ENCODE assay signal across 8 cellular contexts in the genomic region with DNA sequence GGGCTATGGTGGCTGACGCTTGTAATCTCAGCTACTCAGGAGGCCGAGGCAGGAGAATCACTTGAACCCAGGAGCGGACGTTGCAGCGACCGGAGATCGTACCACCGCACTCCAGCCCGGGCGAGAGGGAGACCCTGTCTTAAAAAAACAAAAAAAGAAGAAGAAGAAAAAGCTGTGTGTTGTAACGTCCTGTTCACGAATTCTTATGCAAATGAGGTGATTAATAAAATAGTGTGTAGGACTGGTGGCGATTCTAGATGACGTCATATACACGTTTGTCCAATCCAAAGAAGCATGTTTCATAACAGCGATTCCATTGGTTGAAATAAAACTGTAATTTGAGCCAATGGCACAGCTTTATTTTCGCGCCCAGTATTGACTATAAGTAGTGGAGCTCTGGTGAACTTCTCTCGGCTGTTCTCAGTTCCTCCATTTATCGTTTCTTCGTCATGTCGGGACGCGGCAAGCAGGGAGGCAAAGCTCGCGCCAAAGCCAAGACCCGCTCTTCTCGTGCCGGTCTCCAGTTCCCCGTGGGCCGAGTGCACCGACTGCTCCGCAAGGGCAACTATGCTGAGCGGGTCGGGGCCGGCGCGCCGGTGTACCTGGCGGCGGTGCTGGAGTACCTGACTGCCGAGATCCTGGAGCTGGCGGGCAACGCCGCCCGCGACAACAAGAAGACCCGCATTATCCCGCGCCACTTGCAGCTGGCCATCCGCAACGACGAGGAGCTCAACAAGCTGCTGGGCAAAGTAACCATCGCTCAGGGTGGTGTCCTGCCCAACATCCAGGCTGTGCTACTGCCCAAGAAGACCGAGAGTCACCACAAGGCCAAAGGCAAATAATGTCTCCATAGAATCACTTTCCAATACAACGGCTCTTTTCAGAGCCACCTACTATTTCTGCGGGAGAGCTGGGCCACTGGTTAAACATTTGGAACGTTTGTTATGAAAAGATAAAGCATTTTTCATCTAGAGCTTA. TPM values are rescaled to one million over a fixed set of nuclear protein-coding genes. Genes with fewer than 3 reads are reported as not detected.
A peak's percentile ranks its signal among the peaks of the same experiment; 100 is the strongest.
DNase-seq lines count a peak whose midpoint lies in the region; ATAC-seq and TF ChIP-seq lines count a peak whose summit lies in the region.

No MANE protein-coding gene starts in this region.

- H3K14ac ChIP-seq in neuronal stem cell (ENCODE audit: low read length) = no peak overlapping the region

- peak overlapping the region; percentile 89 for H3K18ac ChIP-seq in neuronal stem cell (ENCODE audit: low read length)

- H3K27me3 ChIP-seq in MG63 (no peaks in the 10 kb centered on the region), gastroesophageal sphincter (peaks cover 49% of the 10 kb centered on the region), neuronal stem cell (ENCODE audit: control insufficient read depth in 3 of 3, insufficient read depth in 3 of 3, low read depth in 1 of 3, low read length in 3 of 3) (no peaks in the 10 kb centered on the region), upper lobe of right lung (peaks cover 24% of the 10 kb centered on the region)

- H2BK15ac ChIP-seq in neuronal stem cell (ENCODE audit: low read length) = peak overlapping the region; percentile 63

- intact Hi-C loops in upper lobe of right lung (cut with DNase I) = no loop called here

- no peak overlapping the region for H2BK120ac ChIP-seq in neuronal stem cell (ENCODE audit: low read depth, low read length)

- H4K8ac ChIP-seq in neuronal stem cell (ENCODE audit: low read depth, low read length) = no peak overlapping the region

- H2AK5ac ChIP-seq in neuronal stem cell (ENCODE audit: low read depth, low read length) = peak overlapping the region; percentile 68

- no peak overlapping the region for H4K91ac ChIP-seq in neuronal stem cell (ENCODE audit: low read depth, low read length, poor library complexity)

- H2AFZ ChIP-seq in neuronal stem cell (ENCODE audit: low read length) = peak overlapping the region; percentile 89

- H3K9me3 ChIP-seq in MG63 (peaks cover 2% of the 10 kb centered on the region), gastroesophageal sphincter (no peaks in the 10 kb centered on the region), neuronal stem cell (replicated peaks in 1 of 2; ENCODE audit: control insufficient read depth in 2 of 2, insufficient read depth in 1 of 2, low read depth in 1 of 2, low read length in 2 of 2) (no peaks in the 10 kb centered on the region), upper lobe of right lung (no peaks in the 10 kb centered on the region)

- H3K79me1 ChIP-seq in neuronal stem cell (ENCODE audit: low read depth, low read length) = no peaks in the 10 kb centered on the region

- H3K4me1 ChIP-seq in gastroesophageal sphincter (peaks cover 0 to 37% (median 19%) of the 10 kb centered on the region in 3 donors), neuronal stem cell (ENCODE audit: control insufficient read depth in 2 of 2, insufficient read depth in 1 of 2, low read depth in 1 of 2, low read length in 2 of 2) (peaks cover 0 to 2% of the 10 kb centered on the region in 2 donors), upper lobe of right lung (peaks cover 23% of the 10 kb centered on the region)

- H3K36me3 ChIP-seq in MG63 (no peaks in the 10 kb centered on the region), gastroesophageal sphincter (no peaks in the 10 kb centered on the region), neuronal stem cell (replicated peaks in 1 of 2; ENCODE audit: control insufficient read depth in 2 of 2, insufficient read depth in 2 of 2, low read length in 2 of 2) (no peaks in the 10 kb centered on the region), upper lobe of right lung (no peaks in the 10 kb centered on the region)

- no peak for TF ChIP-seq CTCF in gastroesophageal sphincter (IDR thresholded peaks at IDR 0.05)
- no peak for TF ChIP-seq CTCF in upper lobe of right lung (IDR thresholded peaks at IDR 0.05)

- H3K4me2 ChIP-seq in neuronal stem cell (ENCODE audit: insufficient read depth, low read length, poor library complexity, severe bottlenecking) = peak overlapping the region; percentile 74

- peak; percentile 93 for DNase-seq in GM03348 (ENCODE audit: low spot score)
- peak; percentile 98 for DNase-seq in HCEC 1CT
- DNase-seq in MG63 = peak; percentile 92
- DNase-seq in SHP77 treated with DMSO at 0.1 percent for 48 hours (lab: John Stamatoyannopoulos, UW) = peak; percentile 97
- peak; percentile 55 for DNase-seq in activated naive CD4-positive, alpha-beta T cell treated with Interleukin-2 at 50 U/mL for 16 hours
- DNase-seq in neuronal stem cell (ENCODE audit: low spot score) = peak; percentile 90
- peak; percentile 79 for DNase-seq in upper lobe of right lung

- WGBS in gastroesophageal sphincter (ENCODE audit: low coverage in 1 of 2), 2 donors = 0% methylated on average over 28 to 40 of the region's 58 CpGs
- WGBS in neuronal stem cell (ENCODE audit: extremely low coverage in 2 of 2, insufficient read length in 2 of 2, insufficient replicate concordance in 1 of 2), 2 donors = no CpG with 5 or more reads among the region's 58 CpGs

- peak; percentile 90 for ATAC-seq in gastroesophageal sphincter
- peak; percentile 89 for ATAC-seq in upper lobe of right lung

- peak overlapping the region; percentile 98 for H3K23ac ChIP-seq in neuronal stem cell (ENCODE audit: low read depth, low read length, poor library complexity)

- no peak overlapping the region for H3K4ac ChIP-seq in neuronal stem cell (ENCODE audit: low read length)

- H3K4me3 ChIP-seq in MG63 (peak overlapping the region; percentile 60), gastroesophageal sphincter (peak overlapping the region; percentile 58 to 77), neuronal stem cell (ENCODE audit: low read length in 2 of 2) (peak overlapping the region; percentile 71 to 94), upper lobe of right lung (peak overlapping the region; percentile 70)

- TF ChIP-seq EP300 in gastroesophageal sphincter (IDR thresholded peaks at IDR 0.05) = no peak

- no peak overlapping the region for H2BK5ac ChIP-seq in neuronal stem cell (ENCODE audit: low read length)

- H3K27ac ChIP-seq in gastroesophageal sphincter (peak overlapping the region in 3 of 4 donors; percentile 60 to 70 (median 60)), neuronal stem cell (replicated peaks; ENCODE audit: low read length) (peak overlapping the region; percentile 92), upper lobe of right lung (peak overlapping the region; percentile 77)

- TF ChIP-seq POLR2A in gastroesophageal sphincter (IDR thresholded peaks at IDR 0.05) = peak in 1 of 2 donors; percentile 41

- H3K9ac ChIP-seq in neuronal stem cell (ENCODE audit: low read depth, low read length, poor library complexity) = peak overlapping the region; percentile 93

- H2BK12ac ChIP-seq in neuronal stem cell (ENCODE audit: low read length) = no peak overlapping the region

RNA-seq across cellular contexts. Expression of a gene that starts 47.0 kb away (rescaled TPM):
- not detected in 2 replicates for total RNA-seq in MG63 (2014; rRNA removed; shearing (Covaris generic); ENCODE audit: low replicate concordance)
- total RNA-seq in gastroesophageal sphincter = not detected
- not detected for polyA plus RNA-seq in neuronal stem cell (2013, experiment 1 of 2)
- polyA plus RNA-seq in neuronal stem cell (2013, experiment 2 of 2) = not detected
- total RNA-seq in upper lobe of right lung = not detected

Comparison
In these comparisons a context has a peak if more than half of its experiments do, and no peak if none do; other contexts are left out.
1. Peak in every context shown above with its lines: DNase-seq, ATAC-seq, H3K4me3 ChIP-seq and H3K27ac ChIP-seq.